Comparison of ENCODE assay signal across 22 cellular contexts in genomic region chr9:1768561-1768960, GRCh38.
"Had no signal": no experiment of that assay in that cellular context is flagged by ENCODE, and none has a peak within 500 bp of the region (broad histone marks: within the 10 kb centered on the region; RNA-seq: fewer than 3 reads in every experiment).

No MANE protein-coding gene starts in this region.

- H3K4me3 Mint-ChIP-seq: T-cell; T-helper 1 cell treated with Interleukin-12 subunit alpha and Interleukin-12 subunit beta and Interleukin-4 antibody, amounts not matched to agents 30 μg/mL and 1 μg/mL, for 36 hours had no signal

- H3K9me3 Mint-ChIP-seq: T-helper 1 cell treated with Interleukin-12 subunit alpha and Interleukin-12 subunit beta and Interleukin-4 antibody, amounts not matched to agents 30 μg/mL and 1 μg/mL, for 36 hours had no signal

- H3K36me3 Mint-ChIP-seq: T-cell had no signal

- H3K9ac ChIP-seq: KMS-11, SK-N-SH had no signal

- H3K36me3 ChIP-seq: SJSA1 had no signal

- H3K27me3 ChIP-seq: SJSA1 had no signal

- DNase-seq: IMR-90, Kasumi-1, MM.1S, NCI-H1092 treated with DMSO at 0.1 percent for 48 hours, NCI-H1436, NCI-H187, NCI-H2029, NCI-H2081 treated with DMSO at 0.1 percent for 48 hours, NCI-H2227 treated with DMSO at 0.1 percent for 48 hours, NCI-H69, NCI-H774, Right ventricle myocardium superior, RPMI8226, SIG-M5, SK-N-SH, SW 1271, T-cell had no signal

- H3K4me1 ChIP-seq: SJSA1 had no signal

- H3K27ac Mint-ChIP-seq: T-cell; T-helper 1 cell treated with Interleukin-12 subunit alpha and Interleukin-12 subunit beta and Interleukin-4 antibody, amounts not matched to agents 30 μg/mL and 1 μg/mL, for 36 hours had no signal

- H3K4me3 ChIP-seq: K562, SJSA1 had no signal

- H3K27ac ChIP-seq: KMS-11, SJSA1 had no signal

- ATAC-seq: HepG2, K562, T-cell had no signal

- H3K9me3 ChIP-seq: SJSA1, SK-N-SH had no signal

- H3K4me2 ChIP-seq: KMS-11, SK-N-SH had no signal
